34 cellular contexts compared by ENCODE assay signal in the genomic region with DNA sequence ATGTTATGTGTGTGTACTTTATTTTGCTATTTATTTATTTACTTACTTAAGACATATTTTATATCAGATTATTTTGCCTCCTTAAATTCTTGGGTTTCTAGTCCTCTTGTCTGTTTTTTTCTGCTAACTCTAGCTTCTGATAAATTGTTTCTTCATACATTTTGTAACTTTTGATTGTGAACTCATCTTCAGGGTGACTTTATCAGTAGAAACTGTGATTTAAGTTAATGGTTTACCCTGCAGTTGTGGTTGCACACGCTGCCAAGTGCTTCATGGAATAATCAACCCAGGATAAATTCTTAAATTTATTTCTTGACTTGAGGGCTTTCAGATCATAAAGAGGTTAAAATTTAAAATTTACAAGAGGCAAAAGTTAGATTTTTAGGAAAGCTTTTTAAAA.
"Had no signal": no experiment of that assay in that cellular context is flagged by ENCODE, and none has a peak within 500 bp of the region (broad histone marks: within the 10 kb centered on the region; RNA-seq: fewer than 3 reads in every experiment).

No MANE protein-coding gene starts in this region.

- ATAC-seq: activated CD4-positive, CD25-positive, alpha-beta regulatory T cell treated with anti-CD3 and anti-CD28 coated beads, Interleukin-2, amount 50 U/mL, for 24 hours; activated CD8-positive, alpha-beta T cell treated with anti-CD3 and anti-CD28 coated beads for 36 hours; gastroesophageal sphincter; T-helper 17 cell had no signal

- H3K27me3 ChIP-seq: ascending aorta, breast epithelium, cardiac muscle cell, colonic mucosa, esophagus squamous epithelium, gastroesophageal sphincter had no signal

- H3K9me3 Mint-ChIP-seq: activated T-helper 1 cell treated with anti-CD3 and anti-CD28 coated beads, Interleukin-12 subunit alpha, Interleukin-12 subunit beta, Interleukin-2, Interleukin-4 antibody, amounts not matched to agents 30 ng/mL and 10 ng/mL and 1 ng/mL, durations not matched to agents 14 hours and 24 hours and 36 hours; activated T-helper 2 cell treated with anti-CD3 and anti-CD28 coated beads, Interferon-gamma antibody, Interleukin-2, Interleukin-4, amounts not matched to agents 10 μg/mL and 5 μg/mL and 100 μg/mL, durations not matched to agents 14 hours and 24 hours and 36 hours; T-helper 2 cell treated with Interferon-gamma antibody and Interleukin-4, amounts not matched to agents 5 μg/mL and 100 μg/mL, for 36 hours had no signal

- H3K27ac Mint-ChIP-seq: activated B cell treated with CpG ODN at 0.5 μM for 24 hours; activated CD8-positive, alpha-beta T cell treated with anti-CD3 and anti-CD28 coated beads for 36 hours; activated naive CD4-positive, alpha-beta T cell treated with anti-CD3 and anti-CD28 coated beads for 36 hours; activated naive CD4-positive, alpha-beta T cell treated with anti-CD3 and anti-CD28 coated beads, Interleukin-2, amount 50 U/mL, for 24 hours; activated naive CD8-positive, alpha-beta T cell treated with anti-CD3 and anti-CD28 coated beads, Interleukin-2, amount 10 ng/mL, durations not matched to agents 7 days and 5 days; activated T-helper 1 cell treated with anti-CD3 and anti-CD28 coated beads, Interleukin-12 subunit alpha, Interleukin-12 subunit beta, Interleukin-2, Interleukin-4 antibody, amounts not matched to agents 30 ng/mL and 10 ng/mL and 1 ng/mL, durations not matched to agents 14 hours and 24 hours and 36 hours; activated T-helper 2 cell treated with anti-CD3 and anti-CD28 coated beads, Interferon-gamma antibody, Interleukin-2, Interleukin-4, amounts not matched to agents 10 μg/mL and 5 μg/mL and 100 μg/mL, durations not matched to agents 14 hours and 24 hours and 36 hours; brain; T-helper 17 cell; T-helper 2 cell treated with Interferon-gamma antibody and Interleukin-4, amounts not matched to agents 5 μg/mL and 100 μg/mL, for 36 hours had no signal

- H3K4me1 ChIP-seq: ascending aorta, breast epithelium, colonic mucosa, esophagus squamous epithelium, gastroesophageal sphincter had no signal

- DNase-seq: activated B cell treated with CpG ODN at 0.5 μM for 24 hours; activated CD4-positive, alpha-beta T cell treated with anti-CD3 and anti-CD28 coated beads for 48 hours; activated CD4-positive, alpha-beta T cell treated with anti-CD3 and anti-CD28 coated beads, Interleukin-2, amount 50 U/mL, for 1 hour; activated CD4-positive, alpha-beta T cell treated with anti-CD3 and anti-CD28 coated beads, Interleukin-2, amount 50 U/mL, for 48 hours; activated CD8-positive, alpha-beta memory T cell treated with anti-CD3 and anti-CD28 coated beads for 24 hours; activated CD8-positive, alpha-beta memory T cell treated with anti-CD3 and anti-CD28 coated beads, Interleukin-2, amount 50 U/mL, for 4 hours; activated CD8-positive, alpha-beta T cell treated with anti-CD3 and anti-CD28 coated beads for 36 hours; activated effector memory CD4-positive, alpha-beta T cell treated with anti-CD3 and anti-CD28 coated beads, Interleukin-2, amount 50 U/mL, for 16 hours; activated naive CD4-positive, alpha-beta T cell treated with anti-CD3 and anti-CD28 coated beads for 36 hours; activated naive CD8-positive, alpha-beta T cell treated with anti-CD3 and anti-CD28 coated beads, Interleukin-2, amount 10 ng/mL, durations not matched to agents 7 days and 5 days; activated T-cell treated with anti-CD3 and anti-CD28 coated beads, Interleukin-2, amount 50 U/mL, for 1 hour; activated T-cell treated with anti-CD3 and anti-CD28 coated beads, Interleukin-2, amount 50 U/mL, for 48 hours; central memory CD4-positive, alpha-beta T cell; cerebellar nuclear complex; colonic mucosa; effector CD8-positive, alpha-beta T cell; esophagus squamous epithelium; foreskin melanocyte; head of caudate nucleus; T-helper 1 cell; T-helper 17 cell; T1000; WERI-Rb-1 had no signal

- H3K36me3 Mint-ChIP-seq: activated naive CD4-positive, alpha-beta T cell treated with anti-CD3 and anti-CD28 coated beads, Interleukin-2, amount 50 U/mL, for 24 hours; activated naive CD8-positive, alpha-beta T cell treated with anti-CD3 and anti-CD28 coated beads, Interleukin-2, amount 10 ng/mL, durations not matched to agents 7 days and 5 days; brain had no signal

- H3K27ac ChIP-seq: ascending aorta, breast epithelium, cardiac muscle cell, colonic mucosa, epithelial cell of prostate, esophagus squamous epithelium, gastroesophageal sphincter, WERI-Rb-1 had no signal

- H3K36me3 ChIP-seq: ascending aorta, breast epithelium, cardiac muscle cell, colonic mucosa, esophagus squamous epithelium, gastroesophageal sphincter, WERI-Rb-1 had no signal

- H3K9me3 ChIP-seq: ascending aorta, colonic mucosa, esophagus squamous epithelium had no signal

- H3K27me3 Mint-ChIP-seq: activated B cell treated with CpG ODN at 0.5 μM for 24 hours; activated CD8-positive, alpha-beta T cell treated with anti-CD3 and anti-CD28 coated beads for 36 hours; activated naive CD4-positive, alpha-beta T cell treated with anti-CD3 and anti-CD28 coated beads, Interleukin-2, amount 50 U/mL, for 24 hours; activated naive CD8-positive, alpha-beta T cell treated with anti-CD3 and anti-CD28 coated beads, Interleukin-2, amount 10 ng/mL, durations not matched to agents 7 days and 5 days; brain; T-helper 17 cell had no signal

- H3K4me3 Mint-ChIP-seq: activated B cell treated with CpG ODN at 0.5 μM for 24 hours; activated CD8-positive, alpha-beta T cell treated with anti-CD3 and anti-CD28 coated beads for 36 hours; activated naive CD4-positive, alpha-beta T cell treated with anti-CD3 and anti-CD28 coated beads for 36 hours; activated naive CD4-positive, alpha-beta T cell treated with anti-CD3 and anti-CD28 coated beads, Interleukin-2, amount 50 U/mL, for 24 hours; activated naive CD8-positive, alpha-beta T cell treated with anti-CD3 and anti-CD28 coated beads, Interleukin-2, amount 10 ng/mL, durations not matched to agents 7 days and 5 days; activated T-helper 1 cell treated with anti-CD3 and anti-CD28 coated beads, Interleukin-12 subunit alpha, Interleukin-12 subunit beta, Interleukin-2, Interleukin-4 antibody, amounts not matched to agents 30 ng/mL and 10 ng/mL and 1 ng/mL, durations not matched to agents 14 hours and 24 hours and 36 hours; brain; T-helper 17 cell; T-helper 2 cell treated with Interferon-gamma antibody and Interleukin-4, amounts not matched to agents 5 μg/mL and 100 μg/mL, for 36 hours had no signal

- H3K4me3 ChIP-seq: ascending aorta, breast epithelium, cardiac muscle cell, colonic mucosa, esophagus squamous epithelium, gastroesophageal sphincter had no signal

- H3K4me1 Mint-ChIP-seq: activated B cell treated with CpG ODN at 0.5 μM for 24 hours; activated naive CD4-positive, alpha-beta T cell treated with anti-CD3 and anti-CD28 coated beads, Interleukin-2, amount 50 U/mL, for 24 hours; activated naive CD8-positive, alpha-beta T cell treated with anti-CD3 and anti-CD28 coated beads, Interleukin-2, amount 10 ng/mL, durations not matched to agents 7 days and 5 days; brain; T-helper 17 cell had no signal
